ENCODE assay signal across 1 cellular context in genomic region chrX:135287266-135287823, GRCh38.
TF ChIP-seq lines count a peak whose summit lies in the region.

No MANE protein-coding gene starts in this region.

TF ChIP-seq in K562, 482 proteins besides CTCF, POLR2A, EP300 and RAD21:
- TF ChIP-seq MTF1 (CRISPR knock-in tag; IDR thresholded peaks at IDR 0.05; ENCODE audit: borderline replicate concordance): no peak
- TF ChIP-seq TRIM28 (IDR thresholded peaks at IDR 0.05): peak; percentile 86
- peak; percentile 97 for TF ChIP-seq ZNF75A (CRISPR knock-in tag; IDR thresholded peaks at IDR 0.05)
- TF ChIP-seq RBM25 (IDR thresholded peaks at IDR 0.05; ENCODE audit: low read depth, low read length, severe bottlenecking): peak; percentile 9
- peak; percentile 57 for TF ChIP-seq ZNF280A (IDR thresholded peaks at IDR 0.05; ENCODE audit: low read depth, partially characterized antibody)
